8 cellular contexts compared by ENCODE assay signal in genomic region chr20:32823078-32823477, GRCh38. TPM values are rescaled to one million over a fixed set of nuclear protein-coding genes. Genes with fewer than 3 reads are reported as not detected.
DNase-seq lines count a peak whose midpoint lies in the region; ATAC-seq, FAIRE-seq and TF ChIP-seq lines count a peak whose summit lies in the region.

No MANE protein-coding gene starts in this region.

- ATAC-seq in GM21825 (IDR thresholded peaks at IDR 0.05; ENCODE audit: unreplicated experiment) (no peak), GM19328 (IDR thresholded peaks at IDR 0.05; ENCODE audit: unreplicated experiment) (no peak)

- TF ChIP-seq POLR2A in GM12891 (IDR thresholded peaks at IDR 0.05; ENCODE audit: low read depth, low read length), result no peak

- no peak overlapping the region for H3K4me3 ChIP-seq in AG10803 (ENCODE audit: low read length)

- peak; percentile 46 for TF ChIP-seq CTCF in AG10803 (conservative IDR thresholded peaks at IDR 0.05; ENCODE audit: low read length)

- FAIRE-seq in GM12891 (lab: Jason Lieb, UNC), result no peak

- peak; percentile 87 for DNase-seq in AG10803 (ENCODE audit: low read depth)
- peak; percentile 79 for DNase-seq in LHCN-M2 (ENCODE audit: low read depth)
- peak; percentile 93 for DNase-seq in amniotic epithelial cell (ENCODE audit: low read depth)
- DNase-seq in myocyte (ENCODE audit: low read depth), result peak; percentile 82
- DNase-seq in germinal center (ENCODE audit: low spot score), result no peak
- DNase-seq in GM12891 (ENCODE audit: insufficient read length, low spot score), result no peak

TF ChIP-seq in GM12891, 5 proteins besides CTCF, POLR2A, EP300 and RAD21:
- TF ChIP-seq SPI1 (IDR thresholded peaks at IDR 0.05; ENCODE audit: low read depth, low read length) (no peak), POLR2AphosphoS5 (IDR thresholded peaks at IDR 0.05; ENCODE audit: low read depth, low read length) (no peak), PAX5 (IDR thresholded peaks at IDR 0.05; ENCODE audit: insufficient read depth, low read length, severe bottlenecking) (no peak), POU2F2 (IDR thresholded peaks at IDR 0.05; ENCODE audit: low read depth, low read length) (no peak), TAF1 (IDR thresholded peaks at IDR 0.05; ENCODE audit: low read depth, low read length) (no peak)

RNA-seq across cellular contexts. Expression of gene MAPRE1, which starts 3.3 kb away (rescaled TPM):
- 152 and 158 TPM in 2 replicates for total RNA-seq in LHCN-M2 (2014; rRNA removed)
- 114 TPM for polyA plus RNA-seq in LHCN-M2 (2012)
- 110 and 140 TPM in 2 replicates for total RNA-seq in myocyte
- polyA plus RNA-seq in myocyte (2012), result 78.8 TPM
- 103 TPM for polyA plus RNA-seq in GM12891 (2012; ENCODE audit: low read depth, missing spikeins)

RNA-seq across cellular contexts. Expression of gene EFCAB8, which starts 35.6 kb away (rescaled TPM):
- total RNA-seq in LHCN-M2 (2014; rRNA removed) (0.17 TPM in 1 of 2 replicates, not detected in the other), myocyte (0.83 TPM in 1 of 2 replicates, not detected in the other)
- not detected for polyA plus RNA-seq in LHCN-M2 (2012)
- 0.16 TPM for polyA plus RNA-seq in myocyte (2012)
- 0.03 TPM for polyA plus RNA-seq in GM12891 (2012; ENCODE audit: low read depth, missing spikeins)

Comparison
In these comparisons a context has a peak if more than half of its experiments do, and no peak if none do; other contexts are left out.
1. DNase-seq: peak in AG10803 (single experiment), LHCN-M2 (single experiment), amniotic epithelial cell (single experiment) and myocyte (single experiment); none in germinal center (single experiment) and GM12891 (single experiment).